Comparison of ENCODE assay signal across 22 cellular contexts in the genomic region with DNA sequence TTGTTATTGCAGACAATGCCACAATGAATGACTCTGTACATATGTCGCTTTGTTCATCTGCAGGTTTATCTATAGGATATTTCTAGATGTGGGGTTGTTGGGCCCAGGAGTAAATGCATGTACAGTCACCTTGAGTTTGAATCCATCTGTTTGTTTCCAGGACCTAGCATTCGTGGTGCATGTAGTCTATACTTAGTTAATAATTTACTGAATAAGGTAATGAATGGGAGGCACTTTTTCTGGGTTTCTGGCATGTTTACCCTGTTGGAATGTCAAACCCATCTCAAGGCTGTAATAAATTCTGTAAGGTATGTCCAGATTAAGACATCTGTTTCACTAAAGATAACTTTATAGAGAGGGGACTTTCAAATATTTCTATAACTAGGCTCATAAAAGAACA. TPM values are rescaled to one million over a fixed set of nuclear protein-coding genes. Genes with fewer than 3 reads are reported as not detected.
DNase-seq lines count a peak whose midpoint lies in the region; ATAC-seq, FAIRE-seq and TF ChIP-seq lines count a peak whose summit lies in the region.
"Had no signal": no experiment of that assay in that cellular context is flagged by ENCODE, and none has a peak within 500 bp of the region (broad histone marks: within the 10 kb centered on the region; RNA-seq: fewer than 3 reads in every experiment).

No MANE protein-coding gene starts in this region.

- H3K36me3 ChIP-seq in astrocyte (ENCODE audit: insufficient read depth, low read length), result no peaks in the 10 kb centered on the region
- H3K36me3 ChIP-seq in right lobe of liver, result no peaks in the 10 kb centered on the region
- H3K36me3 ChIP-seq: Peyer's patch, SJCRH30 had no signal

- peaks cover 6% of the 10 kb centered on the region for H3K4me1 Mint-ChIP-seq in activated T-cell treated with anti-CD3 and anti-CD28 coated beads, Interleukin-2, amount 50 U/mL, for 72 hours (ENCODE audit: low read depth)
- H3K4me1 Mint-ChIP-seq in astrocyte (ENCODE audit: low read depth, unreplicated experiment), result peaks cover 18% of the 10 kb centered on the region

- H3K4me3 Mint-ChIP-seq in activated T-cell treated with anti-CD3 and anti-CD28 coated beads, Interleukin-2, amount 50 U/mL, for 72 hours, result no peak overlapping the region
- H3K4me3 Mint-ChIP-seq in astrocyte (ENCODE audit: unreplicated experiment), result no peak overlapping the region
- H3K4me3 Mint-ChIP-seq: CD4-positive, CD25-positive, alpha-beta regulatory T cell had no signal

- H3K27me3 Mint-ChIP-seq in activated T-cell treated with anti-CD3 and anti-CD28 coated beads, Interleukin-2, amount 50 U/mL, for 72 hours (ENCODE audit: low read depth), result no peaks in the 10 kb centered on the region
- no peaks in the 10 kb centered on the region for H3K27me3 Mint-ChIP-seq in astrocyte (ENCODE audit: low read depth, unreplicated experiment)
- H3K27me3 Mint-ChIP-seq: CD4-positive, CD25-positive, alpha-beta regulatory T cell had no signal

- TF ChIP-seq CTCF in astrocyte (IDR thresholded peaks at IDR 0.05; ENCODE audit: insufficient read depth, low read depth, low read length), result no peak
- TF ChIP-seq CTCF in right lobe of liver (IDR thresholded peaks at IDR 0.05), result no peak

- no peak for ATAC-seq in activated T-cell treated with anti-CD3 and anti-CD28 coated beads, Interleukin-2, amount 50 U/mL, for 72 hours (replicated peaks in 1 of 2)
- peak in 3 of 4 donors; percentile 29 to 71 (median 49) for ATAC-seq in right lobe of liver

- H3K27me3 ChIP-seq in astrocyte (ENCODE audit: insufficient read depth, low read length) (no peaks in the 10 kb centered on the region), right lobe of liver (no peaks in the 10 kb centered on the region)
- H3K27me3 ChIP-seq: Peyer's patch, SJCRH30 had no signal

- peaks cover 3% of the 10 kb centered on the region for H4K20me1 ChIP-seq in astrocyte (ENCODE audit: insufficient read depth, low read length)

- peaks cover 3 to 5% of the 10 kb centered on the region in 2 donors for H3K9me3 Mint-ChIP-seq in activated T-cell treated with anti-CD3 and anti-CD28 coated beads, Interleukin-2, amount 50 U/mL, for 72 hours
- H3K9me3 Mint-ChIP-seq in astrocyte (ENCODE audit: unreplicated experiment), result no peaks in the 10 kb centered on the region

- no peak overlapping the region for H3K4me3 ChIP-seq in astrocyte (ENCODE audit: insufficient read depth, low read depth, low read length)
- H3K4me3 ChIP-seq in right lobe of liver, result no peak overlapping the region
- H3K4me3 ChIP-seq: Peyer's patch, SJCRH30 had no signal

- intact Hi-C loops in right lobe of liver (cut with DNase I), result no loop called here

- no peak overlapping the region for H2AFZ ChIP-seq in astrocyte (ENCODE audit: low read depth, low read length)

- peaks cover 9% of the 10 kb centered on the region for H3K79me2 ChIP-seq in astrocyte (ENCODE audit: insufficient read depth, low read length)

- DNase-seq in activated T-cell treated with anti-CD3 and anti-CD28 coated beads, Interleukin-2, amount 50 U/mL, for 72 hours, result no peak
- DNase-seq in activated T-cell treated with anti-CD3 and anti-CD28 coated beads, Interleukin-2, amount 50 U/mL, for 48 hours, result no peak
- DNase-seq in astrocyte (ENCODE audit: low read depth) (no peak), right lobe of liver (no peak), SK-N-DZ (ENCODE audit: low spot score) (no peak), ACHN (no peak)
- no peak for DNase-seq in stimulated activated naive CD4-positive, alpha-beta T cell (lab: John Stamatoyannopoulos, UW)
- DNase-seq: CD4-positive, CD25-positive, alpha-beta regulatory T cell; COR-L47; DND-41; H7; Kasumi-1; MM.1S; NCI-H1048; NCI-H1417 treated with DMSO at 0.1 percent for 48 hours; NCI-H187 treated with DMSO at 0.1 percent for 48 hours; NCI-H2107; NCI-H446 treated with DMSO at 0.1 percent for 48 hours; NK-92 treated with Interleukin-12 subunit alpha and Interleukin-12 subunit beta, amount 100 ng/mL, for 24 hours; Peyer's patch; SJCRH30 had no signal

- no peak overlapping the region for H3K9ac ChIP-seq in astrocyte (ENCODE audit: low read length)

- 55% methylated on average over 2 of the region's 2 CpGs for WGBS in right lobe of liver (ENCODE audit: insufficient coverage, low coverage, low lambda C conversion rate, missing lambda C conversion rate)

- in situ Hi-C loops in ACHN (cut with HindIII; ENCODE audit: low pct_ligation_motif_present, low pct_unique_long_range_greater_than_20kb, low sequenced_read_pairs), result no loop called here

- peaks cover 8% of the 10 kb centered on the region for H3K4me1 ChIP-seq in astrocyte (ENCODE audit: insufficient read depth, low read length)
- no peaks in the 10 kb centered on the region for H3K4me1 ChIP-seq in right lobe of liver
- H3K4me1 ChIP-seq: Peyer's patch, SJCRH30 had no signal

- peak overlapping the region; percentile 18 for H3K4me2 ChIP-seq in astrocyte (ENCODE audit: low read length)

- TF ChIP-seq POLR2A in right lobe of liver (IDR thresholded peaks at IDR 0.05), result no peak

- no peak overlapping the region for H3K27ac ChIP-seq in astrocyte (ENCODE audit: low read depth, low read length)
- H3K27ac ChIP-seq in right lobe of liver, result no peak overlapping the region
- H3K27ac ChIP-seq: Peyer's patch, SJCRH30 had no signal

- H3K27ac Mint-ChIP-seq in activated T-cell treated with anti-CD3 and anti-CD28 coated beads, Interleukin-2, amount 50 U/mL, for 72 hours, result peak overlapping the region; percentile 6
- H3K27ac Mint-ChIP-seq in astrocyte (ENCODE audit: unreplicated experiment), result no peak overlapping the region

- H3K36me3 Mint-ChIP-seq in activated T-cell treated with anti-CD3 and anti-CD28 coated beads, Interleukin-2, amount 50 U/mL, for 72 hours (ENCODE audit: insufficient read depth in 2 of 2), result peaks cover 3 to 6% of the 10 kb centered on the region in 2 donors
- no peaks in the 10 kb centered on the region for H3K36me3 Mint-ChIP-seq in astrocyte (ENCODE audit: low read depth, unreplicated experiment)

- no peak for FAIRE-seq in astrocyte (lab: Jason Lieb, UNC)
- FAIRE-seq: GM12892 had no signal

- H3K9me3 ChIP-seq in astrocyte (ENCODE audit: insufficient read depth, low read depth, low read length) (no peaks in the 10 kb centered on the region), right lobe of liver (no peaks in the 10 kb centered on the region)
- H3K9me3 ChIP-seq: Peyer's patch, SJCRH30 had no signal

RNA-seq across cellular contexts. Expression of a gene that starts 23.5 kb away (rescaled TPM):
- total RNA-seq in activated T-cell treated with anti-CD3 and anti-CD28 coated beads, Interleukin-2, amount 50 U/mL, for 72 hours, result 1 to 10 TPM; 4.8 to 5.4 TPM
- 11.9 and 15.4 TPM in 2 replicates for total RNA-seq in astrocyte
- 1 to 10 TPM; 1.5 to 3.7 (median 3.1) TPM for total RNA-seq in right lobe of liver
- 19.5 and 20.5 TPM in 2 replicates for polyA plus RNA-seq in SK-N-DZ (2014; cell fraction: cytosol; rRNA removed)
- polyA plus RNA-seq in SK-N-DZ (2014; cell fraction: nucleus; rRNA removed), result 40.3 and 45.1 TPM in 2 replicates

Comparison
In these comparisons a context has a peak if more than half of its experiments do, and no peak if none do; other contexts are left out.
1. ATAC-seq: peak in right lobe of liver (3 of 4); none in activated T-cell treated with anti-CD3 and anti-CD28 coated beads, Interleukin-2, amount 50 U/mL, for 72 hours (0 of 2).